Comparison of ENCODE assay signal across 15 cellular contexts in genomic region chr11:86099727-86100320, GRCh38. TPM values are rescaled to one million over a fixed set of nuclear protein-coding genes. Genes with fewer than 3 reads are reported as not detected.
DNase-seq lines count a peak whose midpoint lies in the region; ATAC-seq, FAIRE-seq and TF ChIP-seq lines count a peak whose summit lies in the region.
"Had no signal": no experiment of that assay in that cellular context is flagged by ENCODE, and none has a peak within 500 bp of the region (broad histone marks: within the 10 kb centered on the region; RNA-seq: fewer than 3 reads in every experiment).

No MANE protein-coding gene starts in this region.

- FAIRE-seq in bronchial epithelial cell (lab: Jason Lieb, UNC), result no peak
- FAIRE-seq: colon had no signal

- H3K27ac ChIP-seq in osteoblast (ENCODE audit: low read depth, low read length), result no peak overlapping the region
- H3K27ac ChIP-seq in aorta (ENCODE audit: low read depth in 1 of 2, low read length in 2 of 2), result no peak overlapping the region
- H3K27ac ChIP-seq: gastrocnemius medialis, thyroid gland had no signal

- 94 to 95% methylated on average over 6 of the region's 6 CpGs for WGBS in aorta, 2 donors

- no peak overlapping the region for H2AFZ ChIP-seq in osteoblast (ENCODE audit: low read length)

- H3K36me3 ChIP-seq in bronchial epithelial cell (ENCODE audit: control insufficient read depth, insufficient read depth, low read length) (no peaks in the 10 kb centered on the region), osteoblast (ENCODE audit: insufficient read depth, low read length) (no peaks in the 10 kb centered on the region), aorta (ENCODE audit: control insufficient read depth in 1 of 2, insufficient read depth in 2 of 2, low read length in 1 of 2) (no peaks in the 10 kb centered on the region)
- H3K36me3 ChIP-seq: gastrocnemius medialis, thyroid gland had no signal

- H3K4me1 ChIP-seq in osteoblast (ENCODE audit: insufficient read depth, low read length) (peaks cover 20% of the 10 kb centered on the region), aorta (ENCODE audit: control insufficient read depth in 1 of 2, insufficient read depth in 2 of 2, low read length in 2 of 2) (peaks cover 0 to 2% of the 10 kb centered on the region in 2 donors)
- H3K4me1 ChIP-seq: gastrocnemius medialis, thyroid gland had no signal

- intact Hi-C loops in aorta (cut with DNase I), result no loop called here

- no peak for ATAC-seq in aorta (ENCODE audit: low FRiP score)
- ATAC-seq: gastrocnemius medialis, T-cell had no signal

- no peaks in the 10 kb centered on the region for H3K9me3 ChIP-seq in osteoblast (ENCODE audit: low read depth, low read length)
- H3K9me3 ChIP-seq in aorta (ENCODE audit: control insufficient read depth, low read length), result no peaks in the 10 kb centered on the region
- H3K9me3 ChIP-seq: gastrocnemius medialis, thyroid gland had no signal

- no peaks in the 10 kb centered on the region for H3K79me2 ChIP-seq in osteoblast (ENCODE audit: insufficient read depth, low read length)

- no peaks in the 10 kb centered on the region for H3K27me3 ChIP-seq in bronchial epithelial cell (ENCODE audit: control insufficient read depth, insufficient read depth, low read length)
- H3K27me3 ChIP-seq in osteoblast (ENCODE audit: insufficient read depth, low read length), result no peaks in the 10 kb centered on the region
- no peaks in the 10 kb centered on the region for H3K27me3 ChIP-seq in aorta (ENCODE audit: control insufficient read depth in 1 of 2, insufficient read depth in 2 of 2, low read length in 1 of 2)
- H3K27me3 ChIP-seq: gastrocnemius medialis, thyroid gland had no signal

- DNase-seq in SIG-M5 treated with dmso at 0.1 percent for 504 hours (lab: John Stamatoyannopoulos, UW; ENCODE audit: unreplicated experiment) (peak; percentile 39), SIG-M5 (lab: John Stamatoyannopoulos, UW) (no peak), NCI-H2171 treated with DMSO at 0.1 percent for 48 hours (lab: John Stamatoyannopoulos, UW) (peak; percentile 85), bronchial epithelial cell (ENCODE audit: low read depth) (peak; percentile 97), osteoblast (ENCODE audit: insufficient read length, low spot score, missing footprints) (peak; percentile 53), aorta (no peak), kidney glomerular epithelial cell (lab: John Stamatoyannopoulos, UW) (no peak), NCI-H510A (lab: John Stamatoyannopoulos, UW) (no peak)
- DNase-seq: activated CD4-positive, alpha-beta T cell treated with anti-CD3 and anti-CD28 coated beads, Interleukin-2, amount 10 ng/mL, durations not matched to agents 24 days and 14 days; activated naive CD4-positive, alpha-beta T cell treated with anti-CD3 and anti-CD28 coated beads for 36 hours; gastrocnemius medialis; NCI-H1417; T-cell; thyroid gland had no signal

- no peak overlapping the region for H3K4me3 ChIP-seq in bronchial epithelial cell (ENCODE audit: low read depth, low read length)
- no peak overlapping the region for H3K4me3 ChIP-seq in osteoblast (ENCODE audit: insufficient read depth, low read length)
- no peak overlapping the region for H3K4me3 ChIP-seq in aorta (ENCODE audit: low read length in 2 of 2)
- H3K4me3 ChIP-seq: gastrocnemius medialis, thyroid gland had no signal

- no peaks in the 10 kb centered on the region for H4K20me1 ChIP-seq in osteoblast (ENCODE audit: insufficient read depth, low read length)

- TF ChIP-seq CTCF in bronchial epithelial cell (IDR thresholded peaks at IDR 0.05; ENCODE audit: insufficient read depth, low read length, severe bottlenecking), result no peak
- no peak for TF ChIP-seq CTCF in osteoblast (IDR thresholded peaks at IDR 0.05; ENCODE audit: extremely low read depth, low read depth, low read length)

- H3K4me2 ChIP-seq in osteoblast (ENCODE audit: insufficient read depth, low read length), result no peak overlapping the region

RNA-seq across cellular contexts. Expression of gene PICALM, which starts 30.9 kb away (rescaled TPM):
- total RNA-seq in bronchial epithelial cell (196 and 203 TPM in 2 replicates), osteoblast (313 and 324 TPM in 2 replicates), aorta (100 to 1,000 TPM; 306 to 486 TPM)
- polyA plus RNA-seq in aorta, result 100 to 1,000 TPM in 1 of 2 donors, 10 to 100 TPM in 1; 94.5 to 101 TPM

Comparison
In these comparisons a context has a peak if more than half of its experiments do, and no peak if none do; other contexts are left out.
1. DNase-seq: peak in SIG-M5 treated with dmso at 0.1 percent for 504 hours (single experiment), NCI-H2171 treated with DMSO at 0.1 percent for 48 hours (single experiment), bronchial epithelial cell (single experiment) and osteoblast (single experiment); none in SIG-M5 (single experiment), aorta (0 of 2), kidney glomerular epithelial cell (single experiment) and NCI-H510A (single experiment).